10 cellular contexts compared by ENCODE assay signal in the genomic region with DNA sequence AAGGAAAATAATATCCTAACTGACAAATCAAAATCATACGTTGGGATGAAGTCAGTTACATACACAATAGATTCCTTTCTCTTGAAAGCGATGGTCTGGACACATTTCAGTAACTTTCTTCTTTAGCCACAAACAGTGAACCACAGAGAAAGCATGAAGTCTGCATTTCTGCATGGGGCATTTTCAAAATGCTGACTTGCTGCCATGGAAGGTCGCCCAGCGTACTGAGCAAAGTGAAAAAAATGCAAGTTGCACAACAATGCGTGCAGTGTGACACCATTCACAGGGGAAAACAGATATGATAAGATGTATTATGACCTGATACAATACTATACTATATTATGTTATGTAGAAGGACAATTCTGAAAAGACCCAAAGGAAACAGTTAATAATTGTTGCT.
DNase-seq lines count a peak whose midpoint lies in the region; ATAC-seq and TF ChIP-seq lines count a peak whose summit lies in the region.
"Had no signal": no experiment of that assay in that cellular context is flagged by ENCODE, and none has a peak within 500 bp of the region (broad histone marks: within the 10 kb centered on the region; RNA-seq: fewer than 3 reads in every experiment).

No MANE protein-coding gene starts in this region.

- H3K27me3 ChIP-seq in dorsolateral prefrontal cortex: no peaks in the 10 kb centered on the region
- no peaks in the 10 kb centered on the region for H3K27me3 ChIP-seq in right lobe of liver
- no peaks in the 10 kb centered on the region for H3K27me3 ChIP-seq in transverse colon

- ATAC-seq in right lobe of liver: peak; percentile 77 to 99 (median 92)
- ATAC-seq: Panc1; stimulated activated naive CD8-positive, alpha-beta T cell treated with anti-CD3 and anti-CD28 coated beads, Interleukin-15, amount 100 ng/mL, for 72 hours had no signal

- H3K27ac ChIP-seq in dorsolateral prefrontal cortex (peak overlapping the region in 36 of 59 donors; percentile 1 to 78 (median 39)), right lobe of liver (no peak overlapping the region), transverse colon (peak overlapping the region in 2 of 4 donors; percentile 13 to 39)
- H3K27ac ChIP-seq: prostate gland had no signal

- intact Hi-C loops in dorsolateral prefrontal cortex (cut with DNase I) (loop anchor here (2.0 to 10.0 kb wide), 4 partner anchors 109 to 181 kb away; a partner anchor contains a TSS), right lobe of liver (cut with DNase I) (no loop called here), transverse colon (cut with DNase I; ENCODE audit: low total_unique reads) (no loop called here)

- TF ChIP-seq CTCF in dorsolateral prefrontal cortex (IDR thresholded peaks at IDR 0.05 in 54 of 56, conservative IDR thresholded peaks at IDR 0.05 in 2 of 56; ENCODE audit: low read depth in 1 of 56, partially characterized antibody in 56 of 56) (peak in 4 of 56 donors; percentile 6 to 18 (median 13)), right lobe of liver (IDR thresholded peaks at IDR 0.05) (no peak), transverse colon (IDR thresholded peaks at IDR 0.05) (no peak)

- TF ChIP-seq EP300 in transverse colon (IDR thresholded peaks at IDR 0.05; ENCODE audit: low read depth): no peak

- H3K36me3 ChIP-seq in right lobe of liver: no peaks in the 10 kb centered on the region
- no peaks in the 10 kb centered on the region for H3K36me3 ChIP-seq in transverse colon
- H3K36me3 ChIP-seq: prostate gland had no signal

- 31% methylated on average over 5 of the region's 5 CpGs for WGBS in right lobe of liver (ENCODE audit: insufficient coverage, low coverage, low lambda C conversion rate, missing lambda C conversion rate)
- 36 to 45% methylated on average over 5 of the region's 5 CpGs for WGBS in transverse colon (ENCODE audit: low coverage in 1 of 2), 2 donors

- peaks cover 0 to 7% (median 0%) of the 10 kb centered on the region in 4 donors for H3K4me1 ChIP-seq in right lobe of liver
- H3K4me1 ChIP-seq in transverse colon: peaks cover 0 to 5% (median 0%) of the 10 kb centered on the region in 4 donors
- H3K4me1 ChIP-seq: prostate gland had no signal

- in situ Hi-C loops in transverse colon (cut with MboI; ENCODE audit: low pct_ligation_motif_present in 1 of 4, low pct_unique_long_range_greater_than_20kb in 1 of 4, low sequenced_read_pairs in 3 of 4): no loop called here

- H3K4me3 ChIP-seq in dorsolateral prefrontal cortex (peak overlapping the region in 15 of 59 donors; percentile 1 to 36 (median 9)), right lobe of liver (no peak overlapping the region), transverse colon (no peak overlapping the region)
- H3K4me3 ChIP-seq: prostate gland had no signal

- H3K9me3 ChIP-seq in right lobe of liver: no peaks in the 10 kb centered on the region
- no peaks in the 10 kb centered on the region for H3K9me3 ChIP-seq in transverse colon
- H3K9me3 ChIP-seq: prostate gland had no signal

- TF ChIP-seq POLR2A in right lobe of liver (IDR thresholded peaks at IDR 0.05) (no peak), transverse colon (IDR thresholded peaks at IDR 0.05) (no peak)

- DNase-seq in LHCN-M2 (ENCODE audit: low read depth) (peak; percentile 89), dorsolateral prefrontal cortex (peak in 5 of 10 donors; percentile 36 to 70 (median 55)), right lobe of liver (peak in 1 of 3 donors; percentile 75), transverse colon (peak; percentile 22), KG1 (lab: John Stamatoyannopoulos, UW) (no peak), LoVo (ENCODE audit: low spot score) (no peak), middle frontal gyrus (ENCODE audit: extremely low spot score, low spot score) (no peak)
- DNase-seq: stimulated activated naive CD8-positive, alpha-beta T cell treated with anti-CD3 and anti-CD28 coated beads, Interleukin-15, amount 100 ng/mL, for 72 hours had no signal

Comparison
In these comparisons a context has a peak if more than half of its experiments do, and no peak if none do; other contexts are left out.
1. DNase-seq: peak in LHCN-M2 (single experiment) and transverse colon (single experiment); none in KG1 (single experiment), LoVo (single experiment) and middle frontal gyrus (single experiment).
2. H3K27ac ChIP-seq: peak in dorsolateral prefrontal cortex (36 of 59); none in right lobe of liver (0 of 3).
3. intact Hi-C loops: an anchor here in dorsolateral prefrontal cortex (2.0 to 10.0 kb wide); none called in right lobe of liver and transverse colon.